ENCODE assay signal across 18 cellular contexts in genomic region chr2:19818039-19818438, GRCh38.
"Had no signal": no experiment of that assay in that cellular context is flagged by ENCODE, and none has a peak within 500 bp of the region (broad histone marks: within the 10 kb centered on the region; RNA-seq: fewer than 3 reads in every experiment).

No MANE protein-coding gene starts in this region.

- ATAC-seq: body of pancreas, esophagus mucosa, mucosa of descending colon, sciatic nerve had no signal

- H3K9me3 ChIP-seq: adrenal gland, body of pancreas, mucosa of descending colon, upper lobe of left lung had no signal

- H3K27me3 ChIP-seq: adrenal gland, body of pancreas, upper lobe of left lung had no signal

- H3K4me3 ChIP-seq: adrenal gland, body of pancreas, mucosa of descending colon, skin epidermis, upper lobe of left lung had no signal

- DNase-seq: activated CD4-positive, alpha-beta T cell treated with anti-CD3 and anti-CD28 coated beads for 48 hours; activated CD4-positive, alpha-beta T cell treated with anti-CD3 and anti-CD28 coated beads, Interleukin-2, amount 50 U/mL, for 48 hours; activated CD8-positive, alpha-beta memory T cell treated with anti-CD3 and anti-CD28 coated beads for 24 hours; activated effector memory CD4-positive, alpha-beta T cell treated with anti-CD3 and anti-CD28 coated beads, Interleukin-2, amount 50 U/mL, for 16 hours; activated naive CD4-positive, alpha-beta T cell treated with anti-CD3 and anti-CD28 coated beads for 36 hours; activated naive CD8-positive, alpha-beta T cell treated with anti-CD3 and anti-CD28 coated beads for 36 hours; adrenal gland; aorta; body of pancreas; cortex of kidney; mucosa of descending colon; stimulated activated CD4-positive, alpha-beta T cell treated with anti-CD3 and anti-CD28 coated beads, Interleukin-12 subunit alpha, Interleukin-12 subunit beta, amount 100 ng/mL, for 4 hours; stimulated activated CD4-positive, alpha-beta T cell treated with anti-CD3 and anti-CD28 coated beads, Interleukin-4, amount 100 ng/mL, for 1 hour; upper lobe of left lung had no signal

- H3K27ac ChIP-seq: adrenal gland, body of pancreas, upper lobe of left lung, VCaP had no signal

- H3K36me3 ChIP-seq: adrenal gland, upper lobe of left lung had no signal

- H3K4me1 ChIP-seq: adrenal gland, body of pancreas, upper lobe of left lung had no signal
